16 cellular contexts compared by ENCODE assay signal in genomic region chr19:14096272-14096992, GRCh38. TPM values are rescaled to one million over a fixed set of nuclear protein-coding genes. Genes with fewer than 3 reads are reported as not detected.
DNase-seq lines count a peak whose midpoint lies in the region; ATAC-seq, FAIRE-seq and TF ChIP-seq lines count a peak whose summit lies in the region.
"Had no signal": no experiment of that assay in that cellular context is flagged by ENCODE, and none has a peak within 500 bp of the region (broad histone marks: within the 10 kb centered on the region; RNA-seq: fewer than 3 reads in every experiment).

No MANE protein-coding gene starts in this region.

- H3K27me3 ChIP-seq in bronchial epithelial cell (ENCODE audit: control insufficient read depth, insufficient read depth, low read length) (no peaks in the 10 kb centered on the region), MG63 (no peaks in the 10 kb centered on the region)
- H3K27me3 ChIP-seq: body of pancreas, heart left ventricle had no signal

- no peak overlapping the region for H3K27ac Mint-ChIP-seq in activated naive CD8-positive, alpha-beta T cell treated with anti-CD3 and anti-CD28 coated beads for 36 hours
- H3K27ac Mint-ChIP-seq: type B pancreatic cell had no signal

- H3K27me3 Mint-ChIP-seq in activated naive CD8-positive, alpha-beta T cell treated with anti-CD3 and anti-CD28 coated beads for 36 hours: no peaks in the 10 kb centered on the region
- H3K27me3 Mint-ChIP-seq: type B pancreatic cell had no signal

- peaks cover 8% of the 10 kb centered on the region for H3K4me1 Mint-ChIP-seq in activated naive CD8-positive, alpha-beta T cell treated with anti-CD3 and anti-CD28 coated beads for 36 hours

- H3K4me3 ChIP-seq in bronchial epithelial cell (ENCODE audit: low read depth, low read length): no peak overlapping the region
- H3K4me3 ChIP-seq in MG63: no peak overlapping the region
- H3K4me3 ChIP-seq: body of pancreas, heart left ventricle had no signal

- ATAC-seq in Right ventricle myocardium inferior (no peak), Right ventricle myocardium superior (ENCODE audit: poor library complexity) (no peak)
- ATAC-seq: body of pancreas had no signal

- intact Hi-C loops in Right ventricle myocardium inferior (cut with DNase I) (no loop called here), Right ventricle myocardium superior (cut with DNase I) (no loop called here)

- peaks cover 11% of the 10 kb centered on the region for H3K9me3 Mint-ChIP-seq in activated naive CD8-positive, alpha-beta T cell treated with anti-CD3 and anti-CD28 coated beads for 36 hours
- H3K9me3 Mint-ChIP-seq: type B pancreatic cell had no signal

- FAIRE-seq in bronchial epithelial cell (lab: Jason Lieb, UNC): peak; percentile 64

- H3K4me3 Mint-ChIP-seq in activated naive CD8-positive, alpha-beta T cell treated with anti-CD3 and anti-CD28 coated beads for 36 hours: no peak overlapping the region
- H3K4me3 Mint-ChIP-seq: type B pancreatic cell had no signal

- H3K36me3 ChIP-seq in bronchial epithelial cell (ENCODE audit: control insufficient read depth, insufficient read depth, low read length) (peaks cover 5% of the 10 kb centered on the region), MG63 (peaks cover 28% of the 10 kb centered on the region)

- TF ChIP-seq CTCF in bronchial epithelial cell (IDR thresholded peaks at IDR 0.05; ENCODE audit: insufficient read depth, low read length, severe bottlenecking): no peak

- peaks cover 9% of the 10 kb centered on the region for H3K9me3 ChIP-seq in MG63
- H3K9me3 ChIP-seq: body of pancreas had no signal

- DNase-seq in Right ventricle myocardium inferior (ENCODE audit: missing footprints) (peak; percentile 46), Right ventricle myocardium superior (no peak), bronchial epithelial cell (ENCODE audit: low read depth) (no peak), cortex of kidney (lab: John Stamatoyannopoulos, UW) (no peak), MG63 (no peak)
- DNase-seq in activated naive CD8-positive, alpha-beta T cell treated with anti-CD3 and anti-CD28 coated beads for 36 hours: no peak
- DNase-seq: activated effector memory CD4-positive, alpha-beta T cell treated with Interleukin-2 at 50 U/mL for 16 hours; body of pancreas; heart left ventricle; NCI-H1105; NCI-H510A; stimulated activated CD4-positive, alpha-beta T cell treated with anti-CD3 and anti-CD28 coated beads, Interleukin-2, amount 100 ng/mL, for 24 hours had no signal

- peaks cover 21% of the 10 kb centered on the region for H3K36me3 Mint-ChIP-seq in activated naive CD8-positive, alpha-beta T cell treated with anti-CD3 and anti-CD28 coated beads for 36 hours

RNA-seq across cellular contexts. Expression of gene SAMD1, which starts 5.9 kb away (rescaled TPM):
- total RNA-seq in Right ventricle myocardium inferior: 60.2 TPM
- 51.1 TPM for total RNA-seq in Right ventricle myocardium superior
- 14.7 and 16.8 TPM in 2 replicates for total RNA-seq in bronchial epithelial cell
- 10 to 100 TPM; 66.7 to 68.0 TPM for total RNA-seq in activated naive CD8-positive, alpha-beta T cell treated with anti-CD3 and anti-CD28 coated beads for 36 hours
- 41.9 and 99.7 TPM in 2 replicates for total RNA-seq in MG63 (2014; rRNA removed; shearing (Covaris generic); ENCODE audit: low replicate concordance)

RNA-seq across cellular contexts. Expression of gene C19orf67, which starts 10.8 kb away (rescaled TPM):
- not detected for total RNA-seq in Right ventricle myocardium inferior
- not detected for total RNA-seq in Right ventricle myocardium superior
- not detected in 2 replicates for total RNA-seq in bronchial epithelial cell
- not detected for total RNA-seq in activated naive CD8-positive, alpha-beta T cell treated with anti-CD3 and anti-CD28 coated beads for 36 hours
- not detected in 2 replicates for total RNA-seq in MG63 (2014; rRNA removed; shearing (Covaris generic); ENCODE audit: low replicate concordance)
- total RNA-seq: body of pancreas, heart left ventricle, renal cortical epithelial cell, RPMI7951 had no signal

RNA-seq across cellular contexts. Expression of gene PRKACA, which starts 21.1 kb away (rescaled TPM):
- total RNA-seq in Right ventricle myocardium inferior (494 TPM), Right ventricle myocardium superior (460 TPM), bronchial epithelial cell (13.7 and 13.8 TPM in 2 replicates)
- total RNA-seq in activated naive CD8-positive, alpha-beta T cell treated with anti-CD3 and anti-CD28 coated beads for 36 hours: 10 to 100 TPM; 54.3 to 56.0 TPM
- total RNA-seq in MG63 (2014; rRNA removed; shearing (Covaris generic); ENCODE audit: low replicate concordance): 22.7 and 48.4 TPM in 2 replicates

RNA-seq across cellular contexts. Expression of gene MISP3, which starts 23.8 kb away (rescaled TPM):
- total RNA-seq in Right ventricle myocardium inferior (7.3 TPM), Right ventricle myocardium superior (7.9 TPM), bronchial epithelial cell (0.26 and 1.4 TPM in 2 replicates)
- under 1 TPM; 0.20 to 0.31 TPM for total RNA-seq in activated naive CD8-positive, alpha-beta T cell treated with anti-CD3 and anti-CD28 coated beads for 36 hours
- 1.6 and 2.3 TPM in 2 replicates for total RNA-seq in MG63 (2014; rRNA removed; shearing (Covaris generic); ENCODE audit: low replicate concordance)

RNA-seq across cellular contexts. Expression of gene PALM3, which starts 34.6 kb away (rescaled TPM):
- total RNA-seq in Right ventricle myocardium inferior: 0.41 TPM
- not detected for total RNA-seq in Right ventricle myocardium superior
- not detected in 2 replicates for total RNA-seq in bronchial epithelial cell
- not detected for total RNA-seq in activated naive CD8-positive, alpha-beta T cell treated with anti-CD3 and anti-CD28 coated beads for 36 hours
- not detected in 2 replicates for total RNA-seq in MG63 (2014; rRNA removed; shearing (Covaris generic); ENCODE audit: low replicate concordance)
- total RNA-seq: T-helper 2 cell treated with Interferon-gamma antibody and Interleukin-4, amounts not matched to agents 100 ng/mL and 5 ng/mL, for 36 hours had no signal
